In genomic region chr10:130003787-130004613, GRCh38 we compare ENCODE assay signal across 1 cellular context.
TF ChIP-seq lines count a peak whose summit lies in the region.

No MANE protein-coding gene starts in this region.

TF ChIP-seq in HepG2, 621 proteins besides CTCF, POLR2A, EP300 and RAD21 (continued from another document):
- TF ChIP-seq ZNF691 (CRISPR knock-in tag; IDR thresholded peaks at IDR 0.05; ENCODE audit: borderline replicate concordance, low read depth) (no peak), TEF (CRISPR knock-in tag; IDR thresholded peaks at IDR 0.05) (no peak), ZNF225 (CRISPR knock-in tag; IDR thresholded peaks at IDR 0.05) (no peak), SRSF4 (IDR thresholded peaks at IDR 0.05; ENCODE audit: low read depth, low read length, poor library complexity, severe bottlenecking) (no peak), ELF4 (CRISPR knock-in tag; IDR thresholded peaks at IDR 0.05; ENCODE audit: borderline replicate concordance) (no peak), ZFY (CRISPR knock-in tag; IDR thresholded peaks at IDR 0.05) (no peak)
